26 cellular contexts compared by ENCODE assay signal in the genomic region with DNA sequence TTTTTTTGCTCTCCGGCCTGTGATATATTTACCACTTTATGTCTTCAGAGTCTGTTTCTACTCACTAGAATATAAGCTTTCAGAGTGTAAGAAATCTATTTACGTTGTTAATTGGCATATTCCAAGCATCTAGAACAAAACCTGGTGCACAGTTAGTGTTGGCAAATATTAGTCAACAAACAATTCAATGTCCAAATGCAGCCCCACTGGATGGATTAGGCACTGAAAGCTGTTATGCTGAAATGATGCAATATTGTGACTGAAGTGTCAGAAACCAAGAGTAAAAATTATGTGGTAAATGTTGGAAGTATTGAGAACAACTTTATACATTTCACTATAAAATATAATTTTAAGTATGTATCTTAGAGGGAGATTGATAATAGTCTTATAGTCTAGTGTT. TPM values are rescaled to one million over a fixed set of nuclear protein-coding genes. Genes with fewer than 3 reads are reported as not detected.
A peak's percentile ranks its signal among the peaks of the same experiment; 100 is the strongest.
DNase-seq lines count a peak whose midpoint lies in the region; ATAC-seq and TF ChIP-seq lines count a peak whose summit lies in the region.
"Had no signal": no experiment of that assay in that cellular context is flagged by ENCODE, and none has a peak within 500 bp of the region (broad histone marks: within the 10 kb centered on the region; RNA-seq: fewer than 3 reads in every experiment).

No MANE protein-coding gene starts in this region.

- POLR2A ChIA-PET in WTC11 (lab: Charles Lee) = no interaction called here

- H3K36me3 ChIP-seq in WERI-Rb-1 = no peaks in the 10 kb centered on the region

- no peak overlapping the region for H3K4me3 ChIP-seq in WERI-Rb-1 (ENCODE audit: low read depth, low read length)
- H3K4me3 ChIP-seq: A549 had no signal

- CTCF ChIA-PET in WTC11 (lab: Charles Lee) = no interaction called here

- H3K36me3 Mint-ChIP-seq in activated naive CD4-positive, alpha-beta T cell treated with anti-CD3 and anti-CD28 coated beads, Interleukin-2, amount 50 U/mL, for 24 hours = peaks cover 50% of the 10 kb centered on the region
- peaks cover 2% of the 10 kb centered on the region; the same call in 1 of the 2 replicates for H3K36me3 Mint-ChIP-seq in WTC11
- H3K36me3 Mint-ChIP-seq in natural killer cell treated with Interleukin-12 subunit alpha and Interleukin-12 subunit beta and Interleukin-15 and Interleukin-18, amount 100 ng/mL, for 72 hours = peaks cover 57% of the 10 kb centered on the region

- TF ChIP-seq CTCF in WTC11 (IDR thresholded peaks at IDR 0.05) = no peak
- TF ChIP-seq CTCF in WERI-Rb-1 (IDR thresholded peaks at IDR 0.05; ENCODE audit: low read depth, low read length) = no peak

- peaks cover 11% of the 10 kb centered on the region for H3K9me3 Mint-ChIP-seq in activated naive CD4-positive, alpha-beta T cell treated with anti-CD3 and anti-CD28 coated beads, Interleukin-2, amount 50 U/mL, for 24 hours
- peaks cover 14% of the 10 kb centered on the region for H3K9me3 Mint-ChIP-seq in WTC11
- no peaks in the 10 kb centered on the region for H3K9me3 Mint-ChIP-seq in natural killer cell treated with Interleukin-12 subunit alpha and Interleukin-12 subunit beta and Interleukin-15 and Interleukin-18, amount 100 ng/mL, for 72 hours

- no peak overlapping the region for H3K27ac ChIP-seq in WERI-Rb-1
- H3K27ac ChIP-seq: A549 had no signal

- H3K4me3 Mint-ChIP-seq in activated naive CD4-positive, alpha-beta T cell treated with anti-CD3 and anti-CD28 coated beads, Interleukin-2, amount 50 U/mL, for 24 hours = no peak overlapping the region
- no peak overlapping the region for H3K4me3 Mint-ChIP-seq in WTC11
- no peak overlapping the region for H3K4me3 Mint-ChIP-seq in natural killer cell treated with Interleukin-12 subunit alpha and Interleukin-12 subunit beta and Interleukin-15 and Interleukin-18, amount 100 ng/mL, for 72 hours
- H3K4me3 Mint-ChIP-seq: CD4-positive, alpha-beta memory T cell; IgD-negative memory B cell had no signal

- H3K27me3 ChIP-seq in WERI-Rb-1 (ENCODE audit: insufficient read depth, low read depth, severe bottlenecking) = no peaks in the 10 kb centered on the region

- peaks cover 23% of the 10 kb centered on the region for H3K4me1 Mint-ChIP-seq in activated naive CD4-positive, alpha-beta T cell treated with anti-CD3 and anti-CD28 coated beads, Interleukin-2, amount 50 U/mL, for 24 hours
- peaks cover 5% of the 10 kb centered on the region for H3K4me1 Mint-ChIP-seq in WTC11
- H3K4me1 Mint-ChIP-seq in natural killer cell treated with Interleukin-12 subunit alpha and Interleukin-12 subunit beta and Interleukin-15 and Interleukin-18, amount 100 ng/mL, for 72 hours (ENCODE audit: low read depth in 2 of 2) = peaks cover 18 to 25% of the 10 kb centered on the region in 2 donors

- DNase-seq in activated naive CD4-positive, alpha-beta T cell treated with Interleukin-2 at 50 U/mL for 16 hours = no peak
- no peak for DNase-seq in WTC11 (ENCODE audit: low spot score)
- DNase-seq in left lobe of liver (ENCODE audit: low spot score) = no peak
- no peak for DNase-seq in natural killer cell treated with Interleukin-12 subunit alpha and Interleukin-12 subunit beta and Interleukin-15 and Interleukin-18, amount 100 ng/mL, for 72 hours (ENCODE audit: low spot score)
- DNase-seq in WERI-Rb-1 = no peak
- DNase-seq in posterior cingulate gyrus = no peak
- DNase-seq: AML-193; C1 segment of cervical spinal cord; CD4-positive, alpha-beta memory T cell; COR-L47; DMS79; EL; GDM1; NCI-H1092; NCI-H1417 treated with DMSO at 0.1 percent for 48 hours; NCI-H1694 treated with DMSO at 0.1 percent for 48 hours; NCI-H2227 treated with DMSO at 0.1 percent for 48 hours; NCI-H526 treated with DMSO at 0.1 percent for 48 hours; NK-92 treated with Interleukin-12 subunit alpha and Interleukin-12 subunit beta, amount 100 ng/mL, for 24 hours; PC-3; SK-N-SH had no signal

- no peak for ATAC-seq in WTC11
- ATAC-seq in left lobe of liver = peak; percentile 36
- ATAC-seq in natural killer cell treated with Interleukin-12 subunit alpha and Interleukin-12 subunit beta and Interleukin-15 and Interleukin-18, amount 100 ng/mL, for 72 hours = no peak
- ATAC-seq: A549, HCT116, PC-3 had no signal

- peak overlapping the region; percentile 56 for H3K27ac Mint-ChIP-seq in activated naive CD4-positive, alpha-beta T cell treated with anti-CD3 and anti-CD28 coated beads, Interleukin-2, amount 50 U/mL, for 24 hours
- no peak overlapping the region for H3K27ac Mint-ChIP-seq in WTC11
- H3K27ac Mint-ChIP-seq in natural killer cell treated with Interleukin-12 subunit alpha and Interleukin-12 subunit beta and Interleukin-15 and Interleukin-18, amount 100 ng/mL, for 72 hours = peak overlapping the region; percentile 2 to 3
- H3K27ac Mint-ChIP-seq: IgD-negative memory B cell had no signal

- no peaks in the 10 kb centered on the region for H3K27me3 Mint-ChIP-seq in activated naive CD4-positive, alpha-beta T cell treated with anti-CD3 and anti-CD28 coated beads, Interleukin-2, amount 50 U/mL, for 24 hours
- H3K27me3 Mint-ChIP-seq in WTC11 (ENCODE audit: low read depth) = no peaks in the 10 kb centered on the region; the same call in 1 of the 2 replicates
- H3K27me3 Mint-ChIP-seq in natural killer cell treated with Interleukin-12 subunit alpha and Interleukin-12 subunit beta and Interleukin-15 and Interleukin-18, amount 100 ng/mL, for 72 hours = no peaks in the 10 kb centered on the region
- H3K27me3 Mint-ChIP-seq: CD4-positive, alpha-beta memory T cell; IgD-negative memory B cell had no signal

- H3K9me3 ChIP-seq in WERI-Rb-1 (ENCODE audit: severe bottlenecking) = no peaks in the 10 kb centered on the region
- H3K9me3 ChIP-seq: A549, SK-N-SH had no signal

- intact Hi-C loops in posterior cingulate gyrus (cut with DNase I) = no loop called here

TF ChIP-seq in WTC11, 78 proteins besides CTCF, POLR2A, EP300 and RAD21:
- TF ChIP-seq, protein P1, sequence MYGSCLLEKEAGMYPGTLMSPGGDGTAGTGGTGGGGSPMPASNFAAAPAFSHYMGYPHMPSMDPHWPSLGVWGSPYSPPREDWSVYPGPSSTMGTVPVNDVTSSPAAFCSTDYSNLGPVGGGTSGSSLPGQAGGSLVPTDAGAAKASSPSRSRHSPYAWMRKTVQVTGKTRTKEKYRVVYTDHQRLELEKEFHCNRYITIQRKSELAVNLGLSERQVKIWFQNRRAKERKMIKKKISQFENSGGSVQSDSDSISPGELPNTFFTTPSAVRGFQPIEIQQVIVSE (CRISPR knock-in tag; IDR thresholded peaks at IDR 0.05; ENCODE audit: borderline replicate concordance) = no peak
- TF ChIP-seq GABPB1 (CRISPR knock-in tag; IDR thresholded peaks at IDR 0.05) = peak; percentile 64

RNA-seq across cellular contexts. Expression of a gene that starts 24.8 kb away (rescaled TPM):
- total RNA-seq in WTC11 (2021) = 0.44 to 0.73 TPM (median 0.69 TPM) in 3 replicates
- total RNA-seq in left lobe of liver = 16.4 TPM
- total RNA-seq in natural killer cell treated with Interleukin-12 subunit alpha and Interleukin-12 subunit beta and Interleukin-15 and Interleukin-18, amount 100 ng/mL, for 72 hours = 100 to 1,000 TPM; 118 to 211 TPM

RNA-seq across cellular contexts. Expression of a gene that starts 45.3 kb away (rescaled TPM):
- total RNA-seq in WTC11 (2021) (not detected in 3 replicates), left lobe of liver (not detected)
- not detected for total RNA-seq in natural killer cell treated with Interleukin-12 subunit alpha and Interleukin-12 subunit beta and Interleukin-15 and Interleukin-18, amount 100 ng/mL, for 72 hours
- total RNA-seq: CD4-positive, alpha-beta memory T cell; NCI-H460; PC-3 had no signal

Comparison
In these comparisons a context has a peak if more than half of its experiments do, and no peak if none do; other contexts are left out.
1. RNA of a gene that starts 24.8 kb away (total RNA-seq): 118 to 211 TPM in natural killer cell treated with Interleukin-12 subunit alpha and Interleukin-12 subunit beta and Interleukin-15 and Interleukin-18, amount 100 ng/mL, for 72 hours and 16.4 TPM in left lobe of liver (single experiment); 0.44 to 0.73 TPM in WTC11; every median in the first group is over 10 times any median in the second.